Comparison of ENCODE assay signal across 16 cellular contexts in genomic region chr12:3998968-3999792, GRCh38.
A peak's percentile ranks its signal among the peaks of the same experiment; 100 is the strongest.
DNase-seq lines count a peak whose midpoint lies in the region; ATAC-seq, FAIRE-seq and TF ChIP-seq lines count a peak whose summit lies in the region.
"Had no signal": no experiment of that assay in that cellular context is flagged by ENCODE, and none has a peak within 500 bp of the region (broad histone marks: within the 10 kb centered on the region; RNA-seq: fewer than 3 reads in every experiment).

No MANE protein-coding gene starts in this region.

- peak overlapping the region; percentile 99 for H2BK120ac ChIP-seq in trophoblast cell (ENCODE audit: insufficient read depth, low read length, poor library complexity)

- H3K27me3 Mint-ChIP-seq in T-cell = no peaks in the 10 kb centered on the region
- H3K27me3 Mint-ChIP-seq: activated naive CD8-positive, alpha-beta T cell treated with anti-CD3 and anti-CD28 coated beads, Interleukin-2, amount 50 U/mL, for 24 hours had no signal

- peak overlapping the region; percentile 57 for H3K14ac ChIP-seq in trophoblast cell (ENCODE audit: low read length)

- H3K79me2 ChIP-seq in keratinocyte (ENCODE audit: control insufficient read depth, insufficient read depth, low read length) (no peaks in the 10 kb centered on the region), trophoblast cell (ENCODE audit: control insufficient read depth, insufficient read depth, low read length, poor library complexity) (peaks cover 21% of the 10 kb centered on the region)

- H2AFZ ChIP-seq in keratinocyte (ENCODE audit: control insufficient read depth, low read length) = peak overlapping the region; percentile 19
- H2AFZ ChIP-seq in trophoblast cell (ENCODE audit: insufficient read depth, low read length, poor library complexity) = peak overlapping the region; percentile 37

- H3K23ac ChIP-seq in trophoblast cell (ENCODE audit: low read length) = no peak overlapping the region

- CTCF ChIA-PET in HEK293 (lab: Yijun Ruan, JAX) (interaction anchor here (0.7 to 11.6 kb wide), 6 partner anchors 33 to 277 kb away, joined by 3 to 194 read pairs (median 5); no protein-coding TSS in a partner anchor), T-cell (lab: Charles Lee) (interaction anchor here (0.6 to 2.8 kb wide), 9 partner anchors 11 to 280 kb away, joined by 3 to 22 read pairs (median 4); no protein-coding TSS in a partner anchor)

- H3K9me3 ChIP-seq in HEK293 (ENCODE audit: control insufficient read depth, insufficient read depth, low read depth, low read length) = no peaks in the 10 kb centered on the region
- H3K9me3 ChIP-seq in keratinocyte (ENCODE audit: control insufficient read depth, low read depth, low read length) = peaks cover 2% of the 10 kb centered on the region
- peaks cover 2% of the 10 kb centered on the region for H3K9me3 ChIP-seq in trophoblast cell (ENCODE audit: insufficient read depth, low read depth, low read length)
- no peaks in the 10 kb centered on the region for H3K9me3 ChIP-seq in tibial nerve

- H2BK12ac ChIP-seq in trophoblast cell (ENCODE audit: low read length) = peak overlapping the region; percentile 92

- H3K79me1 ChIP-seq in trophoblast cell (ENCODE audit: low read length) = peaks cover 61% of the 10 kb centered on the region

- peak overlapping the region; percentile 67 for H4K8ac ChIP-seq in trophoblast cell (ENCODE audit: low read depth, low read length)

- H3K4me3 Mint-ChIP-seq in T-cell = no peak overlapping the region
- H3K4me3 Mint-ChIP-seq: activated naive CD8-positive, alpha-beta T cell treated with anti-CD3 and anti-CD28 coated beads, Interleukin-2, amount 50 U/mL, for 24 hours; WTC11 had no signal

- H3K4me2 ChIP-seq in keratinocyte (ENCODE audit: control insufficient read depth, extremely low read depth, insufficient read depth, low read depth, low read length) (peak overlapping the region; percentile 52), trophoblast cell (ENCODE audit: low read length) (peak overlapping the region; percentile 14)

- peaks cover 21 to 47% (median 35%) of the 10 kb centered on the region in 3 donors for H3K4me1 Mint-ChIP-seq in T-cell

- H3K9me3 Mint-ChIP-seq in T-cell = no peaks in the 10 kb centered on the region
- H3K9me3 Mint-ChIP-seq: activated naive CD8-positive, alpha-beta T cell treated with anti-CD3 and anti-CD28 coated beads, Interleukin-2, amount 50 U/mL, for 24 hours had no signal

- WGBS in trophoblast cell (ENCODE audit: extremely low coverage, insufficient coverage, insufficient read length) = no CpG with 5 or more reads among the region's 7 CpGs
- 74 to 78% methylated on average over 7 of the region's 7 CpGs for WGBS in tibial nerve, 2 donors

- dilution Hi-C loops in keratinocyte (cut with MboI; ENCODE audit: extremely low pct_ligation_motif_present, low sequenced_read_pairs) = no loop called here

- DNase-seq in T-cell = peak in 18 of 34 experiments; percentile 7 to 48 (median 15)
- DNase-seq in keratinocyte (ENCODE audit: low read depth, low spot score) = peak; percentile 41
- peak; percentile 96 to 99 for DNase-seq in trophoblast cell
- no peak for DNase-seq in nucleus accumbens (lab: John Stamatoyannopoulos, UW)
- no peak for DNase-seq in cerebellum (ENCODE audit: low spot score)
- no peak for DNase-seq in ureter (ENCODE audit: low spot score)
- no peak for DNase-seq in tibial nerve (ENCODE audit: low spot score in 2 of 2)
- DNase-seq: activated naive CD8-positive, alpha-beta T cell treated with anti-CD3 and anti-CD28 coated beads, Interleukin-2, amount 50 U/mL, for 24 hours; GOT3; NCI-H1694 treated with DMSO at 0.1 percent for 48 hours; NK-92 treated with Interleukin-12 subunit alpha and Interleukin-12 subunit beta, amount 100 ng/mL, for 24 hours had no signal

- H3K9ac ChIP-seq in keratinocyte (ENCODE audit: control insufficient read depth, extremely low read depth, insufficient read depth, low read length) = peak overlapping the region; percentile 72
- no peak overlapping the region for H3K9ac ChIP-seq in trophoblast cell (ENCODE audit: low read length)

- POLR2A ChIA-PET in HEK293 (lab: Yijun Ruan, JAX) (interaction anchor here (1.5 kb wide), 1 partner anchor 278 kb away, joined by 3 read pairs; no protein-coding TSS in a partner anchor), T-cell (lab: Charles Lee) (no interaction called here)

- H3K27ac ChIP-seq in HEK293 (ENCODE audit: extremely low read depth, low read depth, low read length) = no peak overlapping the region
- peak overlapping the region; percentile 87 for H3K27ac ChIP-seq in keratinocyte (ENCODE audit: control insufficient read depth, insufficient read depth, low read length)
- H3K27ac ChIP-seq in trophoblast cell (ENCODE audit: low read depth, low read length) = peak overlapping the region; percentile 95
- no peak overlapping the region for H3K27ac ChIP-seq in tibial nerve

- H3K36me3 ChIP-seq in HEK293 (ENCODE audit: control insufficient read depth in 2 of 2, insufficient read depth in 1 of 2, low read length in 2 of 2) (no peaks in the 10 kb centered on the region), keratinocyte (ENCODE audit: control insufficient read depth in 2 of 2, extremely low read depth in 1 of 2, insufficient read depth in 2 of 2, low read length in 2 of 2) (no peaks in the 10 kb centered on the region), trophoblast cell (ENCODE audit: control insufficient read depth in 1 of 2, insufficient read depth in 2 of 2, low read length in 2 of 2) (no peaks in the 10 kb centered on the region), tibial nerve (no peaks in the 10 kb centered on the region)

- peak overlapping the region; percentile 84 for H2AK5ac ChIP-seq in trophoblast cell (ENCODE audit: low read length)

- TF ChIP-seq POLR2A in tibial nerve (IDR thresholded peaks at IDR 0.05) = no peak

- peak overlapping the region; percentile 39 for H4K12ac ChIP-seq in trophoblast cell (ENCODE audit: low read depth, low read length)

- H4K20me1 ChIP-seq in keratinocyte (ENCODE audit: control insufficient read depth, extremely low read depth, insufficient read depth, low read length) = no peaks in the 10 kb centered on the region

- H2BK5ac ChIP-seq in trophoblast cell (ENCODE audit: low read depth, low read length, poor library complexity) = peak overlapping the region; percentile 93

- peak overlapping the region; percentile 94 for H3K18ac ChIP-seq in trophoblast cell (ENCODE audit: low read length)

- TF ChIP-seq CTCF in HEK293 (tag by site-specific recombination; IDR thresholded peaks at IDR 0.05) (no peak), keratinocyte (optimal IDR thresholded peaks at IDR 0.05 in 1 of 3, IDR thresholded peaks at IDR 0.05 in 1 of 3, conservative IDR thresholded peaks at IDR 0.05 in 1 of 3; ENCODE audit: extremely low read depth in 1 of 3, insufficient read depth in 2 of 3, low read length in 3 of 3) (no peak), tibial nerve (IDR thresholded peaks at IDR 0.05) (no peak)

- H3K27me3 ChIP-seq in keratinocyte (ENCODE audit: control insufficient read depth, extremely low read depth, insufficient read depth, low read length) (no peaks in the 10 kb centered on the region), trophoblast cell (ENCODE audit: insufficient read depth, low read length) (no peaks in the 10 kb centered on the region), tibial nerve (no peaks in the 10 kb centered on the region)

- no peaks in the 10 kb centered on the region for H3K9me1 ChIP-seq in keratinocyte (ENCODE audit: control insufficient read depth, extremely low read depth, insufficient read depth, low read length)

- peak; percentile 75 for FAIRE-seq in keratinocyte (lab: Jason Lieb, UNC)
- FAIRE-seq: colon, G401.6 had no signal

- peak overlapping the region; percentile 49 for H3K4ac ChIP-seq in trophoblast cell (ENCODE audit: low read depth, low read length)

- H4K91ac ChIP-seq in trophoblast cell (ENCODE audit: low read depth, low read length) = peak overlapping the region; percentile 93

- no peaks in the 10 kb centered on the region for H3K36me3 Mint-ChIP-seq in T-cell

- peak overlapping the region; percentile 11 to 66 for H3K27ac Mint-ChIP-seq in T-cell
- H3K27ac Mint-ChIP-seq: activated naive CD8-positive, alpha-beta T cell treated with anti-CD3 and anti-CD28 coated beads, Interleukin-2, amount 50 U/mL, for 24 hours; WTC11 had no signal

- H3K4me3 ChIP-seq in HEK293 (ENCODE audit: low read depth, low read length) (no peak overlapping the region), keratinocyte (ENCODE audit: control insufficient read depth in 2 of 3, extremely low read depth in 1 of 3, insufficient read depth in 2 of 3, low read depth in 1 of 3, low read length in 3 of 3) (peak overlapping the region in 1 of 3 experiments; percentile 8), trophoblast cell (ENCODE audit: low read depth, low read length) (no peak overlapping the region), tibial nerve (no peak overlapping the region)

- peak in 1 of 4 experiments; percentile 85 for ATAC-seq in T-cell (replicated peaks in 1 of 4)
- ATAC-seq: sciatic nerve, WTC11 had no signal

- TF ChIP-seq EP300 in tibial nerve (IDR thresholded peaks at IDR 0.05) = no peak

- H3K4me1 ChIP-seq in HEK293 (ENCODE audit: control insufficient read depth, insufficient read depth, low read length) = no peaks in the 10 kb centered on the region
- H3K4me1 ChIP-seq in keratinocyte (ENCODE audit: control insufficient read depth, extremely low read depth, insufficient read depth, low read length) = peaks cover 36% of the 10 kb centered on the region
- peaks cover 33 to 36% of the 10 kb centered on the region in 2 experiments for H3K4me1 ChIP-seq in trophoblast cell (ENCODE audit: control insufficient read depth in 1 of 2, insufficient read depth in 2 of 2, low read length in 2 of 2)
- no peaks in the 10 kb centered on the region for H3K4me1 ChIP-seq in tibial nerve

TF ChIP-seq in HEK293, 187 proteins besides CTCF, POLR2A, EP300 and RAD21:
- TF ChIP-seq KLF17 (tag by site-specific recombination; IDR thresholded peaks at IDR 0.05) = no peak
- TF ChIP-seq SCRT1 (tag by site-specific recombination; IDR thresholded peaks at IDR 0.05; ENCODE audit: borderline replicate concordance) = peak; percentile 49; the same call in 1 of the 2 replicates
- peak; percentile 83 for TF ChIP-seq SCRT2 (tag by site-specific recombination; IDR thresholded peaks at IDR 0.05)
TF ChIP-seq in HEK293: peak in this region for 2.

Comparison
In these comparisons a context has a peak if more than half of its experiments do, and no peak if none do; other contexts are left out.
1. H3K27ac ChIP-seq: peak in keratinocyte (single experiment) and trophoblast cell (single experiment); none in HEK293 (single experiment) and tibial nerve (0 of 4).
2. DNase-seq: peak in T-cell (18 of 34), keratinocyte (single experiment) and trophoblast cell (2 of 2); none in nucleus accumbens (0 of 56), cerebellum (single experiment), ureter (single experiment) and tibial nerve (0 of 2).